ENCODE assay signal across 8 cellular contexts in the genomic region with DNA sequence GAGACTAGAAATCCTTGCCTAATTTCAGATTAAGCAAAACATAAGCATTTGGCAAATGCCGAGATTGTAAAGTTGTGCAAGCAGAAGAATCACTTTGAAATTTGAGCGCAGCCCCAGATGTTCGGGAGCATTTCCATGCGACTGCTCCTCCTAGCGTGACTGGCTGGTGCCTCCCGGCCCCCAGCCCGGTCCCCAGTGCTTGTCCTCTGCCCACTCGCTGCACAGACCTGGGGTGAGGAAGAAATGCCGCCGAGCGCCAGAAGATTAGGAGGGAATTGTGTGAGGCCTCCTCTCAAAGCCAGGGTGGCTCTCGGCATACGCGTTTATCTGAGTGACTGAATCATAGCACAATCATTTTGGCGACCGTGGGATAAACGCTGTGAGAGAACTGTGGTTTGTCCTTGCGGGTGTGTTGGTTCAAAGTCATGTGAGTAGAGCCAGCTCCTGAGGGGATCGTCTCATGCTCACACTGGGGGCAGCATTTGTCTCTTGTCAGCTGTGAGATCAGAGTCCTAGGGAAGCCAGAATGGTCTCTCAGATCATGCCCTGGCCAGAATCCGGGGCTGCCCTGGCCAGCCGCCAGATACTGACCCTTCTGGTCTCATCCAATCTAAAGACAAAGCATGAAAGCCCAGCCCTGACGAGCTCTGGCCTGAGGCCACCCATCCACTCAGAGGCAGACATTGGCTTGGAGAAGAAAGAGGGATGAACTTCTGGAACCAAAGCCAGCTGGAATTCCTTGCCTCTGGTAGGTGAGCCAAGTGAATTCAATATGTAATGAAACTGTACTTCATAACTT.
DNase-seq lines count a peak whose midpoint lies in the region; ATAC-seq and TF ChIP-seq lines count a peak whose summit lies in the region.

No MANE protein-coding gene starts in this region.

- no peaks in the 10 kb centered on the region for H3K9me3 ChIP-seq in tibial nerve

- DNase-seq in M059J (ENCODE audit: low read depth) (peak; percentile 91), dorsolateral prefrontal cortex (peak in 6 of 10 donors; percentile 42 to 67 (median 50)), mesothelial cell of epicardium (ENCODE audit: low spot score in 2 of 2, unreplicated experiment in 2 of 2) (no peak), tibial nerve (ENCODE audit: low spot score in 2 of 2) (peak; percentile 57 to 76), NCI-H1105 (lab: John Stamatoyannopoulos, UW) (no peak), RKO (ENCODE audit: low spot score) (no peak)

- H3K4me3 Mint-ChIP-seq in mesothelial cell of epicardium, result peak overlapping the region; percentile 38

- H3K4me1 Mint-ChIP-seq in mesothelial cell of epicardium, result peaks cover 33% of the 10 kb centered on the region

- no peaks in the 10 kb centered on the region for H3K9me3 Mint-ChIP-seq in mesothelial cell of epicardium

- peak overlapping the region in 38 of 59 donors; percentile 0 to 56 (median 24) for H3K4me3 ChIP-seq in dorsolateral prefrontal cortex
- no peak overlapping the region for H3K4me3 ChIP-seq in tibial nerve

- H3K27me3 Mint-ChIP-seq in mesothelial cell of epicardium (ENCODE audit: low read depth), result peaks cover 13% of the 10 kb centered on the region

- peaks cover 0 to 63% (median 14%) of the 10 kb centered on the region in 4 donors for H3K4me1 ChIP-seq in tibial nerve

- TF ChIP-seq POLR2A in tibial nerve (IDR thresholded peaks at IDR 0.05), result no peak

- WGBS in tibial nerve, 2 donors, result 41 to 46% methylated on average over 22 of the region's 22 CpGs

- H3K36me3 ChIP-seq in tibial nerve, result no peaks in the 10 kb centered on the region

- no peaks in the 10 kb centered on the region for H3K36me3 Mint-ChIP-seq in mesothelial cell of epicardium

- H3K27ac Mint-ChIP-seq in mesothelial cell of epicardium, result peak overlapping the region; percentile 91

- TF ChIP-seq CTCF in dorsolateral prefrontal cortex (IDR thresholded peaks at IDR 0.05 in 54 of 56, conservative IDR thresholded peaks at IDR 0.05 in 2 of 56; ENCODE audit: low read depth in 1 of 56, partially characterized antibody in 56 of 56) (peak in 11 of 56 donors; percentile 12 to 28 (median 18)), mesothelial cell of epicardium (IDR thresholded peaks at IDR 0.05; ENCODE audit: unreplicated experiment) (no peak), tibial nerve (IDR thresholded peaks at IDR 0.05) (peak in 3 of 5 experiments; percentile 12 to 47 (median 20))

- ATAC-seq in GM18517 (IDR thresholded peaks at IDR 0.05; ENCODE audit: unreplicated experiment) (no peak), GM18498 (IDR thresholded peaks at IDR 0.05; ENCODE audit: unreplicated experiment) (no peak)

- TF ChIP-seq EP300 in tibial nerve (IDR thresholded peaks at IDR 0.05), result peak in 1 of 2 donors; percentile 75

- H3K27me3 ChIP-seq in dorsolateral prefrontal cortex (no peaks in the 10 kb centered on the region), tibial nerve (no peaks in the 10 kb centered on the region)

- H3K27ac ChIP-seq in dorsolateral prefrontal cortex (peak overlapping the region in 46 of 59 donors; percentile 0 to 76 (median 51)), tibial nerve (peak overlapping the region in 3 of 4 donors; percentile 41 to 79 (median 61))

- intact Hi-C loops in dorsolateral prefrontal cortex (cut with DNase I), result no loop called here

Comparison
In these comparisons a context has a peak if more than half of its experiments do, and no peak if none do; other contexts are left out.
1. DNase-seq: peak in M059J (single experiment), dorsolateral prefrontal cortex (6 of 10) and tibial nerve (2 of 2); none in mesothelial cell of epicardium (0 of 2), NCI-H1105 (single experiment) and RKO (single experiment).
2. H3K4me3 ChIP-seq: peak in dorsolateral prefrontal cortex (38 of 59); none in tibial nerve (0 of 4).